Comparison of ENCODE assay signal across 1 cellular context in the genomic region with DNA sequence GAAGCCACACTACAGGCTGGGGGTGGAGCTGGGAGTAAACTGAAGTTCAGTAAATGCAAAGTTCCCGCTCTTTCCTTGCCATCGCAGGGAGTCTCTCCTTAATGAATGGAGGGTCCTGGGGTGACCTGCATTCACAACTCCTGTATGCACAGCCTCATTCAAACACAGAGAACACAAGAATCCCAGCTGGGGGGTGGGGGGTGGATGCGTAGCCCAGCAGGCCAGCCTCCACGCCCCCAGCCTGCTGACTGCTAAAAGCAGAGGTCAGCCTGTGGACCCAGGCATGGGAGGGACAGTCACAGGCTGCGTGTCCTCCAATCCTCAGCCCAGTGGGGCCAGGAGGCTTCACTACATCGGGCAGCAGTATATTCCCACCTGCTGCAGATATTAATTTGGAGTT.
TF ChIP-seq lines count a peak whose summit lies in the region.

No MANE protein-coding gene starts in this region.

TF ChIP-seq in WTC11, 78 proteins besides CTCF, POLR2A, EP300 and RAD21 (continued from another document):
- TF ChIP-seq, protein P1, sequence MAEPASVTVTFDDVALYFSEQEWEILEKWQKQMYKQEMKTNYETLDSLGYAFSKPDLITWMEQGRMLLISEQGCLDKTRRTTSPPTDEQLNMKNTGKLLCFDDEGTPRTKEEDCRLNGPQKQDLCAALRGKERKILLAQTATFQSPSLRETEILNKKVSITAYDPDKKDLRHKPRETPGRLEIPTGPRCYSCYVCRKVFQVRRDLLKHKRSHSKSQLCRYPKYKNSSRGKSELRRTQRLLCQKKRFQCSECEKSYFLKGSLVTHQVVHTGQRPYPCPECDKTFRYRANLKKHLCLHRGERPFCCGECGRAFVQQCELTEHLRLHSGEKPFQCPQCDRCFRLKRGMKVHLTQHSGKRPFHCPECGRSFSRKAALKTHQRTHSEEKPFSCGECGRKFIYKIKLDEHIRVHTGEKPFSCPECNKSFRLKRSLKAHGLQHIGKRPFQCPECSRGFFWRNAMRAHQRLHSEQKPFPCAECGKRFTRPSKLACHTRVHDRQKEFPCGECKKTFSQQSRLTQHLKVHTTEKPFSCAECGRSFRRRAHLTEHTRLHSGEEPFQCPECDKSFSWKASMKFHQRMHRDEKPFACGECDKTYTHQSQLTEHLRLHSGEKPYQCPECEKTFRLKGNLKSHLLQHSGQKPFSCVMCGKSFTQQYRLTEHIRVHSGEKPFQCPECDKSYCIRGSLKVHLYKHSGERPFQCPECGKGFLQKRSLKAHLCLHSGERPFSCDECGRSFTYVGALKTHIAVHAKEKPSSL (CRISPR knock-in tag; conservative IDR thresholded peaks at IDR 0.05), result no peak
- TF ChIP-seq OVOL2 (CRISPR knock-in tag; IDR thresholded peaks at IDR 0.05; ENCODE audit: borderline replicate concordance) (no peak), ESRRA (CRISPR knock-in tag; IDR thresholded peaks at IDR 0.05; ENCODE audit: borderline replicate concordance) (no peak), ETV6 (CRISPR knock-in tag; IDR thresholded peaks at IDR 0.05) (0 out of 2 replicates have a peak, but pooled peaks have one; percentile 39), GRHL2 (CRISPR knock-in tag; IDR thresholded peaks at IDR 0.05; ENCODE audit: insufficient replicate concordance, severe bottlenecking) (no peak), NFE2L1 (CRISPR knock-in tag; IDR thresholded peaks at IDR 0.05) (no peak), MXD4 (CRISPR knock-in tag; IDR thresholded peaks at IDR 0.05; ENCODE audit: borderline replicate concordance) (no peak), ZNF423 (CRISPR knock-in tag; IDR thresholded peaks at IDR 0.05) (peak; percentile 96)
- TF ChIP-seq, protein P2, sequence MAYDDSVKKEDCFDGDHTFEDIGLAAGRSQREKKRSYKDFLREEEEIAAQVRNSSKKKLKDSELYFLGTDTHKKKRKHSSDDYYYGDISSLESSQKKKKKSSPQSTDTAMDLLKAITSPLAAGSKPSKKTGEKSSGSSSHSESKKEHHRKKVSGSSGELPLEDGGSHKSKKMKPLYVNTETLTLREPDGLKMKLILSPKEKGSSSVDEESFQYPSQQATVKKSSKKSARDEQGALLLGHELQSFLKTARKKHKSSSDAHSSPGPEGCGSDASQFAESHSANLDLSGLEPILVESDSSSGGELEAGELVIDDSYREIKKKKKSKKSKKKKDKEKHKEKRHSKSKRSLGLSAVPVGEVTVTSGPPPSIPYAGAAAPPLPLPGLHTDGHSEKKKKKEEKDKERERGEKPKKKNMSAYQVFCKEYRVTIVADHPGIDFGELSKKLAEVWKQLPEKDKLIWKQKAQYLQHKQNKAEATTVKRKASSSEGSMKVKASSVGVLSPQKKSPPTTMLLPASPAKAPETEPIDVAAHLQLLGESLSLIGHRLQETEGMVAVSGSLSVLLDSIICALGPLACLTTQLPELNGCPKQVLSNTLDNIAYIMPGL (CRISPR knock-in tag; IDR thresholded peaks at IDR 0.05), result no peak
- TF ChIP-seq, protein P3, sequence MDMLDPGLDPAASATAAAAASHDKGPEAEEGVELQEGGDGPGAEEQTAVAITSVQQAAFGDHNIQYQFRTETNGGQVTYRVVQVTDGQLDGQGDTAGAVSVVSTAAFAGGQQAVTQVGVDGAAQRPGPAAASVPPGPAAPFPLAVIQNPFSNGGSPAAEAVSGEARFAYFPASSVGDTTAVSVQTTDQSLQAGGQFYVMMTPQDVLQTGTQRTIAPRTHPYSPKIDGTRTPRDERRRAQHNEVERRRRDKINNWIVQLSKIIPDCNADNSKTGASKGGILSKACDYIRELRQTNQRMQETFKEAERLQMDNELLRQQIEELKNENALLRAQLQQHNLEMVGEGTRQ (CRISPR knock-in tag; IDR thresholded peaks at IDR 0.05), result no peak
- TF ChIP-seq, protein P4, sequence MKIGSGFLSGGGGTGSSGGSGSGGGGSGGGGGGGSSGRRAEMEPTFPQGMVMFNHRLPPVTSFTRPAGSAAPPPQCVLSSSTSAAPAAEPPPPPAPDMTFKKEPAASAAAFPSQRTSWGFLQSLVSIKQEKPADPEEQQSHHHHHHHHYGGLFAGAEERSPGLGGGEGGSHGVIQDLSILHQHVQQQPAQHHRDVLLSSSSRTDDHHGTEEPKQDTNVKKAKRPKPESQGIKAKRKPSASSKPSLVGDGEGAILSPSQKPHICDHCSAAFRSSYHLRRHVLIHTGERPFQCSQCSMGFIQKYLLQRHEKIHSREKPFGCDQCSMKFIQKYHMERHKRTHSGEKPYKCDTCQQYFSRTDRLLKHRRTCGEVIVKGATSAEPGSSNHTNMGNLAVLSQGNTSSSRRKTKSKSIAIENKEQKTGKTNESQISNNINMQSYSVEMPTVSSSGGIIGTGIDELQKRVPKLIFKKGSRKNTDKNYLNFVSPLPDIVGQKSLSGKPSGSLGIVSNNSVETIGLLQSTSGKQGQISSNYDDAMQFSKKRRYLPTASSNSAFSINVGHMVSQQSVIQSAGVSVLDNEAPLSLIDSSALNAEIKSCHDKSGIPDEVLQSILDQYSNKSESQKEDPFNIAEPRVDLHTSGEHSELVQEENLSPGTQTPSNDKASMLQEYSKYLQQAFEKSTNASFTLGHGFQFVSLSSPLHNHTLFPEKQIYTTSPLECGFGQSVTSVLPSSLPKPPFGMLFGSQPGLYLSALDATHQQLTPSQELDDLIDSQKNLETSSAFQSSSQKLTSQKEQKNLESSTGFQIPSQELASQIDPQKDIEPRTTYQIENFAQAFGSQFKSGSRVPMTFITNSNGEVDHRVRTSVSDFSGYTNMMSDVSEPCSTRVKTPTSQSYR (CRISPR knock-in tag; IDR thresholded peaks at IDR 0.05), result no peak
